In the genomic region with DNA sequence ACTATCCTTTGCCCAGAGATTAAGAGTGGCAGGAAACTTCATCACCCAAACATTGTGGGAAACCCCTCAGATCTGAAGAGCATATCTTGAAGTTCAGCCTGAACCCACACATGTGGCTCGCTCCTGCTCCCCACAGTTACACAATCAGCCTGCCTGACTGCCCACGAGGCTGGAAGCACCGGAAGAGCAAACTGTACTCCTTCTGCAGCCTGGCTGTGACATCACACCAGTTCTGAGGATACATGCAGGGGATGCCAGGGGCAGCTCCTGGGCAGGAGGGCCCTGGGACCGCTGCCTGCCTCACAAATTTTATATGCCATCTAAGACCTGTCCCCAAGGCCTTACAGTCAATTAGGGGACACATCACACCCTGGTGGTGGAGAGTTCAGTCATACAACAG, we compare ENCODE assay signal across 22 cellular contexts.
"Had no signal": no experiment of that assay in that cellular context is flagged by ENCODE, and none has a peak within 500 bp of the region (broad histone marks: within the 10 kb centered on the region; RNA-seq: fewer than 3 reads in every experiment).

No MANE protein-coding gene starts in this region.

- H3K9me3 Mint-ChIP-seq: memory B cell; mesothelial cell of epicardium; natural killer cell; neural crest cell; stimulated activated effector memory CD8-positive, alpha-beta T cell treated with anti-CD3 and anti-CD28 coated beads, Interleukin-12 subunit alpha, Interleukin-12 subunit beta, amount 100 ng/mL, for 72 hours; stimulated activated naive CD8-positive, alpha-beta T cell treated with anti-CD3 and anti-CD28 coated beads, Interleukin-15, Interleukin-2, amounts not matched to agents 100 ng/mL and 50 ng/mL, for 24 hours had no signal

- DNase-seq: effector memory CD4-positive, alpha-beta T cell; glutamatergic neuron; kidney; left cardiac atrium; left ventricle myocardium inferior; lower lobe of right lung; natural killer cell; occipital lobe; right lobe of liver; stimulated activated CD4-positive, alpha-beta T cell treated with anti-CD3 and anti-CD28 coated beads, Interleukin-4, amount 100 ng/mL, for 1 hour; stimulated activated CD8-positive, alpha-beta memory T cell treated with anti-CD3 and anti-CD28 coated beads, Interleukin-4, amount 100 ng/mL, for 48 hours; tibial artery; upper lobe of left lung had no signal

- H3K4me3 Mint-ChIP-seq: memory B cell; mesothelial cell of epicardium; natural killer cell; neural crest cell; stimulated activated effector memory CD8-positive, alpha-beta T cell treated with anti-CD3 and anti-CD28 coated beads, Interleukin-12 subunit alpha, Interleukin-12 subunit beta, amount 100 ng/mL, for 72 hours; stimulated activated naive CD8-positive, alpha-beta T cell treated with anti-CD3 and anti-CD28 coated beads, Interleukin-15, Interleukin-2, amounts not matched to agents 100 ng/mL and 50 ng/mL, for 24 hours had no signal

- H3K27me3 Mint-ChIP-seq: memory B cell had no signal

- ATAC-seq: esophagus mucosa; gastroesophageal sphincter; left cardiac atrium; natural killer cell; right lobe of liver; stimulated activated effector memory CD8-positive, alpha-beta T cell treated with anti-CD3 and anti-CD28 coated beads, Interleukin-12 subunit alpha, Interleukin-12 subunit beta, amount 100 ng/mL, for 72 hours had no signal

- H3K36me3 ChIP-seq: gastroesophageal sphincter, left ventricle myocardium inferior, lower lobe of right lung, prostate gland, right lobe of liver, tibial artery, upper lobe of left lung had no signal

- H2AFZ ChIP-seq: parathyroid adenoma had no signal

- H3K9ac ChIP-seq: parathyroid adenoma had no signal

- H3K27ac ChIP-seq: gastroesophageal sphincter, left ventricle myocardium inferior, lower lobe of right lung, parathyroid adenoma, prostate gland, right lobe of liver, tibial artery, upper lobe of left lung had no signal

- H3K36me3 Mint-ChIP-seq: memory B cell; mesothelial cell of epicardium; natural killer cell; stimulated activated effector memory CD8-positive, alpha-beta T cell treated with anti-CD3 and anti-CD28 coated beads, Interleukin-12 subunit alpha, Interleukin-12 subunit beta, amount 100 ng/mL, for 72 hours had no signal

- H3K9me3 ChIP-seq: gastroesophageal sphincter, left ventricle myocardium inferior, lower lobe of right lung, prostate gland, right lobe of liver, tibial artery, upper lobe of left lung had no signal

- H3K4me3 ChIP-seq: gastroesophageal sphincter, left ventricle myocardium inferior, lower lobe of right lung, prostate gland, right lobe of liver, tibial artery, upper lobe of left lung had no signal

- H3K27me3 ChIP-seq: gastroesophageal sphincter, right lobe of liver, tibial artery, upper lobe of left lung had no signal

- H3K4me1 ChIP-seq: gastroesophageal sphincter, lower lobe of right lung, parathyroid adenoma, prostate gland, right lobe of liver, tibial artery, upper lobe of left lung had no signal

- H3K79me2 ChIP-seq: parathyroid adenoma had no signal

- H3K4me1 Mint-ChIP-seq: mesothelial cell of epicardium; natural killer cell; neural crest cell; stimulated activated effector memory CD8-positive, alpha-beta T cell treated with anti-CD3 and anti-CD28 coated beads, Interleukin-12 subunit alpha, Interleukin-12 subunit beta, amount 100 ng/mL, for 72 hours had no signal

- H3K27ac Mint-ChIP-seq: memory B cell; mesothelial cell of epicardium; natural killer cell; stimulated activated effector memory CD8-positive, alpha-beta T cell treated with anti-CD3 and anti-CD28 coated beads, Interleukin-12 subunit alpha, Interleukin-12 subunit beta, amount 100 ng/mL, for 72 hours; stimulated activated naive CD8-positive, alpha-beta T cell treated with anti-CD3 and anti-CD28 coated beads, Interleukin-15, Interleukin-2, amounts not matched to agents 100 ng/mL and 50 ng/mL, for 24 hours had no signal
